ENCODE assay signal across 8 cellular contexts in the genomic region with DNA sequence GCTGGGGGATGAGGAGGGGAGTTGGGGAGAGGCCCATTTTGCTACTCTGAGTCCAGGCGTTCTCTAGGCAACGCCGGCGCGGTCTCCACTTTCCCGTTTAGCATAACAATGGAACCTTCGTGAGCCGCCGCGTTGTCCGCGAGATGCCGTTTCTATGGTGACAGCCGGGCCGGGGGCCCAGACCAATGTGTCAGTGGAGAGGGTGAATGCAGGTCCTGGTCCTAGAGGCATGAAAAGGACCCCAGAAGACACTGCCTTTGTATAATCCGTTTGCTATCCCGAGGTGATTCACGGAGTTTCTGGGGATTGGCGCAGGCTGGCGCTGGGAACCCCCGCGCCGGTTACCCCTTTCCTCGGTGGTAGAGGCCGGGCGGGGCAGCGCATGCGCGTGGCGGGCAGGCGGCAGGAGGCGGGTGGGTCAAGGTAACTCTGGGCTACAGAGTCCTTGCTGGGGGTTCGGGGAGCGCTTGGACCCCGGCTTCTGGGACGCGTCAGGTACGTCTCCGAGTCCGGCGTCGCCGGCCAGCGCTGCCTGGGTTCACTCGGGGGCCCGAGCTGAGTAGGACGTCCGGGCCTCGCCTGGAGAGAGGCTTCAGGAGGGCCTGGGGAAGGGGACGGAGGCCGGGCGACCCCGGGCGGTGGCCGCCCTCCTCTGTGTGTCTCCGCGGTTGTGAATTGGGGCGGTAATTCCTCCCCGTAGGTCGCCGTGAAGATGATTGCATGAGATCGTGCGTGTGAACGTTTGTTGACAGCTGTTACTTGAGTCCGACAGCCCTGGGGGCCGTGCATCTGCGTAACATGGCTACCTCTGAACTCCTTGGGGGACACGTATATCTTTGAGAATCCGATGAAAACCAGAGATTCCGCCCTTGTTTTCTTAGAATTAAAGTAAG. TPM values are rescaled to one million over a fixed set of nuclear protein-coding genes. Genes with fewer than 3 reads are reported as not detected.
DNase-seq lines count a peak whose midpoint lies in the region; ATAC-seq and TF ChIP-seq lines count a peak whose summit lies in the region.

A gene (plus strand): TSS at position 383 of the 893 bp plus-strand sequence. CDS start 11,417 bp downstream, outside the sequence.
A gene (minus strand): TSS at position 137 of the 893 bp plus-strand sequence. CDS start 6,224 bp downstream, outside the sequence.

- TF ChIP-seq CTCF in BE2C (IDR thresholded peaks at IDR 0.05; ENCODE audit: low read depth, low read length), result no peak

- peak; percentile 92 for DNase-seq in BE2C
- peak; percentile 95 for DNase-seq in GM19240 (ENCODE audit: insufficient read length, low spot score)
- peak; percentile 68 to 88 for DNase-seq in NCI-H526 (lab: John Stamatoyannopoulos, UW)
- DNase-seq in activated CD4-positive, alpha-beta T cell treated with anti-CD3 and anti-CD28 coated beads, Interleukin-2, amount 50 U/mL, for 1 hour, result peak; percentile 82
- DNase-seq in cortex of kidney (lab: John Stamatoyannopoulos, UW), result peak; percentile 24
- peak; percentile 97 for DNase-seq in left kidney (ENCODE audit: low read depth, low spot score)
- peak; percentile 75 to 80 for DNase-seq in stimulated activated CD4-positive, alpha-beta T cell treated with anti-CD3 and anti-CD28 coated beads, Interleukin-1b, Interleukin-23, amount 100 ng/mL, for 4 hours (ENCODE audit: low read depth in 2 of 2)

- ATAC-seq in HG03460 (IDR thresholded peaks at IDR 0.05; ENCODE audit: unreplicated experiment), result peak; percentile 54

- no peaks in the 10 kb centered on the region for H3K4me1 ChIP-seq in BE2C

- H3K27me3 ChIP-seq in BE2C, result no peaks in the 10 kb centered on the region

- H3K36me3 ChIP-seq in BE2C, result no peaks in the 10 kb centered on the region

- H3K9me3 ChIP-seq in BE2C, result no peaks in the 10 kb centered on the region

- peak within 1 kb of the TSS; percentile 95 for H3K4me3 ChIP-seq in BE2C (ENCODE audit: low read depth, low read length)

RNA-seq across cellular contexts. Expression of the first gene that starts in this region (rescaled TPM):
- 25.6 TPM for polyA plus RNA-seq in BE2C (2012; ENCODE audit: insufficient read depth, insufficient read length, low read depth)

RNA-seq across cellular contexts. Expression of the second gene that starts in this region (rescaled TPM):
- 0.54 TPM for polyA plus RNA-seq in BE2C (2012; ENCODE audit: insufficient read depth, insufficient read length, low read depth)

Comparison
In these comparisons a context has a peak if more than half of its experiments do, and no peak if none do; other contexts are left out.
1. Peak in every context shown above with its lines: DNase-seq, ATAC-seq and H3K4me3 ChIP-seq.
2. DNase-seq: peak in every context shown above with its lines; median percentile 97 in left kidney; 95 in GM19240; 92 in BE2C; 82 in activated CD4-positive, alpha-beta T cell treated with anti-CD3 and anti-CD28 coated beads, Interleukin-2, amount 50 U/mL, for 1 hour; 78 in NCI-H526; 78 in stimulated activated CD4-positive, alpha-beta T cell treated with anti-CD3 and anti-CD28 coated beads, Interleukin-1b, Interleukin-23, amount 100 ng/mL, for 4 hours; 24 in cortex of kidney.